In the genomic region with DNA sequence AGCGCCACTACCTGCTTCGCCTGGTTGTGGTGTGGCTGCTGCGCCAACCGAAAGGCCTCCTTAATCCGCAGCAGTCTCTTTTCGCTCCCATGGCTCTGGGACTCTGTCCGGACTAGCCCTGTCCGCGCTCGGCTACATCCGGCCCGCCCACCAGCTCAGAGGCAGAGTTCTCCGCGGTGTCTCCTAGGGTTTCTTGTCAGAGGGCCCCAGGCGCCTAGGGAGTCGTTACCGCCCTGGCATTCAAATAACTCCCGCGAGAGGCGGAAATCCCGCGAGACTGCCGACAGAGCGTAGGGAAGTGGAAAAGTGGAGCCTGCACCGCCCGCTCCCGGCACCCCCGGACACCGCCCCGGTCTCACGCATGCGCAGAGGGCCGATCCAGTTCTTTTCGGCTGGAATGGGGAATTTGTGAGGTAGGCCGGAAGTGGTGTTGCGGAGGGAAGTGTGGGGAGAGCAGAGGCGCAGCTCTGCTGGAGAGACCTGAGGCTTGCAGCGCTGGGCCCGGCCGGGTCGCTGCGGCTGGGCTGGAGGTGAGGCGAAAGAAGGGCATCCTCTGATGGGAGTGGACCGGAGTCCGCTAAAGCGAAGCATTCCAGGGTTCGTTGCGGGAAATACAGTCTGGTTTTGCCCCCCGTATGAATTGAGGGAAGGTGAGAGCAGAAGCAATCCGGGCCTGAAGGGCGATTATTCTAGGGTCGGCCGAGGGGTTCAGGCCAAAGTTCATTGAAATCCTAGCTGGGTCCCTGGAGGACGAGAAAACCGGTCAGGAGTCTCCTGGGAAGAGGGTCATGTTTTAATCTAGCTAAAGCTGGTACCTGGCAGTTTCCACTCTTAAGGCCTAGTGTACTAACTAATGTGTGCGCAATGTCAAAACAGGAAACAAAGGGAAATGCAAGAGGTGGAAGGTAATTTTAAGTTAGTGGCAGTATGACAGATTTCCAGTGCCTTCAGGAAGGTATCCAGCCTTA, we compare ENCODE assay signal across 1 cellular context.
A peak's percentile ranks its signal among the peaks of the same experiment; 100 is the strongest.
TF ChIP-seq lines count a peak whose summit lies in the region.

FAM200B (plus strand) TSS at position 456 of the 968 bp plus-strand sequence. CDS start 5,151 bp downstream, outside the sequence.

TF ChIP-seq in HepG2, 621 proteins besides CTCF, POLR2A, EP300 and RAD21 (continued from another document and continues in another):
- TF ChIP-seq ZBTB46 (CRISPR knock-in tag; IDR thresholded peaks at IDR 0.05; ENCODE audit: borderline replicate concordance) (no peak), ZNF775 (CRISPR knock-in tag; IDR thresholded peaks at IDR 0.05; ENCODE audit: borderline replicate concordance) (no peak), ZNF550 (CRISPR knock-in tag; IDR thresholded peaks at IDR 0.05; ENCODE audit: borderline replicate concordance) (no peak), SPEN (CRISPR knock-in tag; IDR thresholded peaks at IDR 0.05; ENCODE audit: low read depth) (peak; percentile 90), NFIB (CRISPR knock-in tag; IDR thresholded peaks at IDR 0.05; ENCODE audit: borderline replicate concordance) (no peak), ZNF484 (CRISPR knock-in tag; IDR thresholded peaks at IDR 0.05; ENCODE audit: borderline replicate concordance, low read depth) (no peak), ZNF75D (CRISPR knock-in tag; IDR thresholded peaks at IDR 0.05; ENCODE audit: borderline replicate concordance) (no peak), MXD1 (CRISPR knock-in tag; IDR thresholded peaks at IDR 0.05) (peak; percentile 86; the same call in 1 of the 2 replicates), ZNF317 (CRISPR knock-in tag; IDR thresholded peaks at IDR 0.05) (peak; percentile 61), ZNF24 (IDR thresholded peaks at IDR 0.05) (no peak), SOX5 (CRISPR knock-in tag; IDR thresholded peaks at IDR 0.05; ENCODE audit: borderline replicate concordance) (no peak; the same call in 1 of the 2 replicates), TARDBP (CRISPR knock-in tag; IDR thresholded peaks at IDR 0.05) (peak; percentile 76), ZNF530 (CRISPR knock-in tag; IDR thresholded peaks at IDR 0.05; ENCODE audit: low read depth) (no peak), ZNF724P (CRISPR knock-in tag; IDR thresholded peaks at IDR 0.05; ENCODE audit: borderline replicate concordance) (peak; percentile 83; the same call in 1 of the 2 replicates), E2F2 (CRISPR knock-in tag; IDR thresholded peaks at IDR 0.05; ENCODE audit: borderline replicate concordance) (no peak; the same call in 1 of the 2 replicates), POGZ (CRISPR knock-in tag; IDR thresholded peaks at IDR 0.05) (peak; percentile 99), ZXDC (CRISPR knock-in tag; IDR thresholded peaks at IDR 0.05) (no peak), ZNF446 (CRISPR knock-in tag; IDR thresholded peaks at IDR 0.05) (no peak), HNRNPUL1 (IDR thresholded peaks at IDR 0.05; ENCODE audit: low read depth, low read length) (no peak), ZNF572 (CRISPR knock-in tag; IDR thresholded peaks at IDR 0.05) (peak; percentile 96), NAIF1 (CRISPR knock-in tag; IDR thresholded peaks at IDR 0.05; ENCODE audit: borderline replicate concordance) (peak; percentile 69; the same call in 1 of the 2 replicates), ZFY (CRISPR knock-in tag; IDR thresholded peaks at IDR 0.05) (peak; percentile 98), SKI (IDR thresholded peaks at IDR 0.05; ENCODE audit: partially characterized antibody) (no peak), CC2D1A (CRISPR knock-in tag; IDR thresholded peaks at IDR 0.05) (no peak), CHD4 (IDR thresholded peaks at IDR 0.05; ENCODE audit: borderline replicate concordance, low read length) (no peak), TCF7L2 (IDR thresholded peaks at IDR 0.05; ENCODE audit: low read depth, low read length) (no peak), MIER3 (CRISPR knock-in tag; IDR thresholded peaks at IDR 0.05; ENCODE audit: borderline replicate concordance) (peak; percentile 55; the same call in 1 of the 2 replicates), ZBTB14 (CRISPR knock-in tag; IDR thresholded peaks at IDR 0.05) (no peak; the same call in 1 of the 2 replicates), ZNF549 (CRISPR knock-in tag; IDR thresholded peaks at IDR 0.05) (no peak), RBFOX2 (IDR thresholded peaks at IDR 0.05; ENCODE audit: low read depth, low read length) (peak; percentile 86), KDM1A (CRISPR knock-in tag; IDR thresholded peaks at IDR 0.05) (no peak), ZNF138 (CRISPR knock-in tag; IDR thresholded peaks at IDR 0.05; ENCODE audit: low read depth) (no peak), ZNF607 (CRISPR knock-in tag; IDR thresholded peaks at IDR 0.05; ENCODE audit: borderline replicate concordance) (peak; percentile 90), ZNF883 (CRISPR knock-in tag; IDR thresholded peaks at IDR 0.05; ENCODE audit: not compliant biosample characterization) (peak; percentile 71), ZSCAN5A (CRISPR knock-in tag; IDR thresholded peaks at IDR 0.05; ENCODE audit: borderline replicate concordance) (peak; percentile 95; the same call in 1 of the 2 replicates), ZNF282 (IDR thresholded peaks at IDR 0.05; ENCODE audit: partially characterized antibody) (no peak)
- TF ChIP-seq, protein P1, sequence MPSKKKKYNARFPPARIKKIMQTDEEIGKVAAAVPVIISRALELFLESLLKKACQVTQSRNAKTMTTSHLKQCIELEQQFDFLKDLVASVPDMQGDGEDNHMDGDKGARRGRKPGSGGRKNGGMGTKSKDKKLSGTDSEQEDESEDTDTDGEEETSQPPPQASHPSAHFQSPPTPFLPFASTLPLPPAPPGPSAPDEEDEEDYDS (CRISPR knock-in tag; IDR thresholded peaks at IDR 0.05): peak; percentile 81
- TF ChIP-seq, protein P2, sequence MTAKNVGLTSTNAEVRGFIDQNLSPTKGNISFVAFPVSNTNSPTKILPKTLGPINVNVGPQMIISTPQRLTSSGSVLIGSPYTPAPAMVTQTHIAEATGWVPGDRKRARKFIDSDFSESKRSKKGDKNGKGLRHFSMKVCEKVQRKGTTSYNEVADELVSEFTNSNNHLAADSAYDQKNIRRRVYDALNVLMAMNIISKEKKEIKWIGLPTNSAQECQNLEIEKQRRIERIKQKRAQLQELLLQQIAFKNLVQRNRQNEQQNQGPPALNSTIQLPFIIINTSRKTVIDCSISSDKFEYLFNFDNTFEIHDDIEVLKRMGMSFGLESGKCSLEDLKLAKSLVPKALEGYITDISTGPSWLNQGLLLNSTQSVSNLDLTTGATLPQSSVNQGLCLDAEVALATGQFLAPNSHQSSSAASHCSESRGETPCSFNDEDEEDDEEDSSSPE (CRISPR knock-in tag; IDR thresholded peaks at IDR 0.05): peak; percentile 99
- TF ChIP-seq, protein P3, sequence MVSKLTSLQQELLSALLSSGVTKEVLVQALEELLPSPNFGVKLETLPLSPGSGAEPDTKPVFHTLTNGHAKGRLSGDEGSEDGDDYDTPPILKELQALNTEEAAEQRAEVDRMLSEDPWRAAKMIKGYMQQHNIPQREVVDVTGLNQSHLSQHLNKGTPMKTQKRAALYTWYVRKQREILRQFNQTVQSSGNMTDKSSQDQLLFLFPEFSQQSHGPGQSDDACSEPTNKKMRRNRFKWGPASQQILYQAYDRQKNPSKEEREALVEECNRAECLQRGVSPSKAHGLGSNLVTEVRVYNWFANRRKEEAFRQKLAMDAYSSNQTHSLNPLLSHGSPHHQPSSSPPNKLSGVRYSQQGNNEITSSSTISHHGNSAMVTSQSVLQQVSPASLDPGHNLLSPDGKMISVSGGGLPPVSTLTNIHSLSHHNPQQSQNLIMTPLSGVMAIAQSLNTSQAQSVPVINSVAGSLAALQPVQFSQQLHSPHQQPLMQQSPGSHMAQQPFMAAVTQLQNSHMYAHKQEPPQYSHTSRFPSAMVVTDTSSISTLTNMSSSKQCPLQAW (CRISPR knock-in tag; IDR thresholded peaks at IDR 0.05): peak; percentile 94
- TF ChIP-seq, protein P4, sequence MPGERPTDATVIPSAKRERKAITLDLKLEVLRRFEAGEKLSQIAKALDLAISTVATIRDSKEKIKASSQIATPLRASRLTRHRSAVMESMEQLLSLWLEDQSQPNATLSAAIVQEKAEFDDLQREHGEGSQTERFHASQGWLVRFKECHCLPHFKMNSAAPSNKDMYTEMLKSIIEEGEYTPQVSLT (CRISPR knock-in tag; IDR thresholded peaks at IDR 0.05; ENCODE audit: borderline replicate concordance, low read depth): no peak
- TF ChIP-seq, protein P5, sequence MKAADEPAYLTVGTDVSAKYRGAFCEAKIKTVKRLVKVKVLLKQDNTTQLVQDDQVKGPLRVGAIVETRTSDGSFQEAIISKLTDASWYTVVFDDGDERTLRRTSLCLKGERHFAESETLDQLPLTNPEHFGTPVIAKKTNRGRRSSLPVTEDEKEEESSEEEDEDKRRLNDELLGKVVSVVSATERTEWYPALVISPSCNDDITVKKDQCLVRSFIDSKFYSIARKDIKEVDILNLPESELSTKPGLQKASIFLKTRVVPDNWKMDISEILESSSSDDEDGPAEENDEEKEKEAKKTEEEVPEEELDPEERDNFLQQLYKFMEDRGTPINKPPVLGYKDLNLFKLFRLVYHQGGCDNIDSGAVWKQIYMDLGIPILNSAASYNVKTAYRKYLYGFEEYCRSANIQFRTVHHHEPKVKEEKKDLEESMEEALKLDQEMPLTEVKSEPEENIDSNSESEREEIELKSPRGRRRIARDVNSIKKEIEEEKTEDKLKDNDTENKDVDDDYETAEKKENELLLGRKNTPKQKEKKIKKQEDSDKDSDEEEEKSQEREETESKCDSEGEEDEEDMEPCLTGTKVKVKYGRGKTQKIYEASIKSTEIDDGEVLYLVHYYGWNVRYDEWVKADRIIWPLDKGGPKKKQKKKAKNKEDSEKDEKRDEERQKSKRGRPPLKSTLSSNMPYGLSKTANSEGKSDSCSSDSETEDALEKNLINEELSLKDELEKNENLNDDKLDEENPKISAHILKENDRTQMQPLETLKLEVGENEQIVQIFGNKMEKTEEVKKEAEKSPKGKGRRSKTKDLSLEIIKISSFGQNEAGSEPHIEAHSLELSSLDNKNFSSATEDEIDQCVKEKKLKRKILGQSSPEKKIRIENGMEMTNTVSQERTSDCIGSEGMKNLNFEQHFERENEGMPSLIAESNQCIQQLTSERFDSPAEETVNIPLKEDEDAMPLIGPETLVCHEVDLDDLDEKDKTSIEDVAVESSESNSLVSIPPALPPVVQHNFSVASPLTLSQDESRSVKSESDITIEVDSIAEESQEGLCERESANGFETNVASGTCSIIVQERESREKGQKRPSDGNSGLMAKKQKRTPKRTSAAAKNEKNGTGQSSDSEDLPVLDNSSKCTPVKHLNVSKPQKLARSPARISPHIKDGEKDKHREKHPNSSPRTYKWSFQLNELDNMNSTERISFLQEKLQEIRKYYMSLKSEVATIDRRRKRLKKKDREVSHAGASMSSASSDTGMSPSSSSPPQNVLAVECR (CRISPR knock-in tag; IDR thresholded peaks at IDR 0.05; ENCODE audit: borderline replicate concordance): peak; percentile 99
